Comparison of ENCODE assay signal across 18 cellular contexts in genomic region chr7:69439636-69440325, GRCh38.
"Had no signal": no experiment of that assay in that cellular context is flagged by ENCODE, and none has a peak within 500 bp of the region (broad histone marks: within the 10 kb centered on the region; RNA-seq: fewer than 3 reads in every experiment).

No MANE protein-coding gene starts in this region.

- H3K27ac ChIP-seq: coronary artery, ovary, right atrium auricular region had no signal

- H3K4me3 ChIP-seq: coronary artery, ovary, right atrium auricular region, sigmoid colon, skin epidermis, stomach had no signal

- H3K9me3 ChIP-seq: ovary, right atrium auricular region, sigmoid colon, stomach had no signal

- H3K27ac Mint-ChIP-seq: endodermal cell, immature natural killer cell had no signal

- H3K36me3 ChIP-seq: ovary, right atrium auricular region, sigmoid colon, stomach had no signal

- H3K9me3 Mint-ChIP-seq: immature natural killer cell, neural crest cell had no signal

- DNase-seq: effector CD4-positive, alpha-beta T cell; endodermal cell; erythroblast; immature natural killer cell; naive thymus-derived CD8-positive, alpha-beta T cell; nucleus accumbens; ovary; sigmoid colon; stimulated activated CD4-positive, alpha-beta T cell treated with anti-CD3 and anti-CD28 coated beads, Interleukin-2, amount 100 ng/mL, for 24 hours; stimulated activated CD4-positive, alpha-beta T cell treated with anti-CD3 and anti-CD28 coated beads, Interleukin-4, amount 100 ng/mL, for 4 hours; stimulated activated naive CD4-positive, alpha-beta T cell; stomach; substantia nigra; trophoblast cell had no signal

- H3K4me1 Mint-ChIP-seq: naive thymus-derived CD8-positive, alpha-beta T cell; neural crest cell had no signal

- H3K27me3 ChIP-seq: ovary, right atrium auricular region, sigmoid colon, stomach had no signal

- H3K36me3 Mint-ChIP-seq: immature natural killer cell had no signal

- ATAC-seq: naive thymus-derived CD8-positive, alpha-beta T cell had no signal

- H3K4me3 Mint-ChIP-seq: endodermal cell; immature natural killer cell; naive thymus-derived CD8-positive, alpha-beta T cell; neural crest cell had no signal
